24 cellular contexts compared by ENCODE assay signal in genomic region chr11:69034123-69034522, GRCh38. TPM values are rescaled to one million over a fixed set of nuclear protein-coding genes. Genes with fewer than 3 reads are reported as not detected.
"Had no signal": no experiment of that assay in that cellular context is flagged by ENCODE, and none has a peak within 500 bp of the region (broad histone marks: within the 10 kb centered on the region; RNA-seq: fewer than 3 reads in every experiment).

No MANE protein-coding gene starts in this region.

- H3K36me3 ChIP-seq: adrenal gland, breast epithelium, MG63, WERI-Rb-1 had no signal

- H3K36me3 Mint-ChIP-seq: activated naive CD8-positive, alpha-beta T cell treated with anti-CD3 and anti-CD28 coated beads, Interleukin-2, amount 10 ng/mL, durations not matched to agents 7 days and 5 days; T-cell had no signal

- H3K4me3 Mint-ChIP-seq: activated CD8-positive, alpha-beta T cell treated with anti-CD3 and anti-CD28 coated beads for 36 hours; activated naive CD8-positive, alpha-beta T cell treated with anti-CD3 and anti-CD28 coated beads, Interleukin-2, amount 10 ng/mL, durations not matched to agents 7 days and 5 days; T-cell had no signal

- H3K4me1 ChIP-seq: adrenal gland had no signal

- H3K27ac ChIP-seq: adrenal gland, breast epithelium, PC-9, WERI-Rb-1 had no signal

- H3K4me1 Mint-ChIP-seq: activated naive CD8-positive, alpha-beta T cell treated with anti-CD3 and anti-CD28 coated beads, Interleukin-2, amount 10 ng/mL, durations not matched to agents 7 days and 5 days; T-cell had no signal

- ATAC-seq: activated CD8-positive, alpha-beta T cell treated with anti-CD3 and anti-CD28 coated beads for 36 hours; T-cell had no signal

- H3K27me3 Mint-ChIP-seq: activated CD8-positive, alpha-beta T cell treated with anti-CD3 and anti-CD28 coated beads for 36 hours had no signal

- H3K4me3 ChIP-seq: adrenal gland, breast epithelium, MG63, PC-9 had no signal

- DNase-seq: activated CD4-positive, alpha-beta T cell treated with anti-CD3 and anti-CD28 coated beads for 4 hours; activated CD8-positive, alpha-beta memory T cell treated with anti-CD3 and anti-CD28 coated beads, Interleukin-2, amount 50 U/mL, for 4 hours; activated CD8-positive, alpha-beta T cell treated with anti-CD3 and anti-CD28 coated beads for 36 hours; activated naive CD4-positive, alpha-beta T cell treated with anti-CD3 and anti-CD28 coated beads, Interleukin-2, amount 50 U/mL, for 16 hours; activated naive CD8-positive, alpha-beta T cell treated with anti-CD3 and anti-CD28 coated beads, Interleukin-2, amount 10 ng/mL, durations not matched to agents 7 days and 5 days; adrenal gland; anterior cingulate cortex; caudate nucleus; MG63; MV-4-11; NCI-H1092 treated with DMSO at 0.1 percent for 48 hours; NCI-H1417 treated with DMSO at 0.1 percent for 48 hours; NCI-H1694 treated with DMSO at 0.1 percent for 48 hours; NCI-H2029 treated with DMSO at 0.1 percent for 48 hours; NCI-H345; NCI-H510A; NCI-H526 treated with DMSO at 0.1 percent for 48 hours; NCI-H82; PC-9; SIG-M5; T-cell; WERI-Rb-1 had no signal

- H3K27ac Mint-ChIP-seq: activated CD8-positive, alpha-beta T cell treated with anti-CD3 and anti-CD28 coated beads for 36 hours; activated naive CD8-positive, alpha-beta T cell treated with anti-CD3 and anti-CD28 coated beads, Interleukin-2, amount 10 ng/mL, durations not matched to agents 7 days and 5 days; T-cell had no signal

- H3K4me2 ChIP-seq: PC-9 had no signal

- H2AFZ ChIP-seq: PC-9 had no signal

- H3K9me3 Mint-ChIP-seq: activated CD8-positive, alpha-beta T cell treated with anti-CD3 and anti-CD28 coated beads for 36 hours; activated naive CD8-positive, alpha-beta T cell treated with anti-CD3 and anti-CD28 coated beads, Interleukin-2, amount 10 ng/mL, durations not matched to agents 7 days and 5 days; T-cell had no signal

- H3K27me3 ChIP-seq: adrenal gland, breast epithelium, MG63 had no signal

- H3K9me3 ChIP-seq: adrenal gland, breast epithelium, MG63 had no signal

RNA-seq across cellular contexts. Expression of gene MRGPRF, which starts 21.1 kb away (rescaled TPM):
- total RNA-seq: activated CD8-positive, alpha-beta T cell treated with anti-CD3 and anti-CD28 coated beads for 36 hours; activated naive CD8-positive, alpha-beta T cell treated with anti-CD3 and anti-CD28 coated beads, Interleukin-2, amount 10 ng/mL, durations not matched to agents 7 days and 5 days; T-cell; T-helper 2 cell treated with Interferon-gamma antibody and Interleukin-4, amounts not matched to agents 100 ng/mL and 5 ng/mL, for 36 hours had no signal

RNA-seq across cellular contexts. Expression of gene MRGPRD, which starts 53.3 kb away (rescaled TPM):
- total RNA-seq: activated CD8-positive, alpha-beta T cell treated with anti-CD3 and anti-CD28 coated beads for 36 hours; activated naive CD8-positive, alpha-beta T cell treated with anti-CD3 and anti-CD28 coated beads, Interleukin-2, amount 10 ng/mL, durations not matched to agents 7 days and 5 days; adrenal gland; breast epithelium; PC-9; T-cell; T-helper 2 cell treated with Interferon-gamma antibody and Interleukin-4, amounts not matched to agents 100 ng/mL and 5 ng/mL, for 36 hours had no signal
- polyA plus RNA-seq: adrenal gland had no signal
